In genomic region chr2:150572961-150573395, GRCh38 we compare ENCODE assay signal across 13 cellular contexts.
DNase-seq lines count a peak whose midpoint lies in the region; ATAC-seq and TF ChIP-seq lines count a peak whose summit lies in the region.
"Had no signal": no experiment of that assay in that cellular context is flagged by ENCODE, and none has a peak within 500 bp of the region (broad histone marks: within the 10 kb centered on the region; RNA-seq: fewer than 3 reads in every experiment).

No MANE protein-coding gene starts in this region.

- DNase-seq in lower leg skin (ENCODE audit: low spot score in 2 of 2) (no peak), posterior cingulate gyrus (no peak), NCI-H1694 (lab: John Stamatoyannopoulos, UW) (no peak), ureter (ENCODE audit: low spot score) (no peak)
- DNase-seq: activated naive CD8-positive, alpha-beta T cell treated with anti-CD3 and anti-CD28 coated beads for 36 hours; CD8-positive, alpha-beta T cell; NCI-H146; T-helper 2 cell had no signal

- no peak for TF ChIP-seq POLR2A in lower leg skin (IDR thresholded peaks at IDR 0.05)

- H3K4me3 ChIP-seq in lower leg skin (ENCODE audit: low read depth, poor library complexity, severe bottlenecking), result no peak overlapping the region
- H3K4me3 ChIP-seq: hepatocyte had no signal

- ATAC-seq in GM19023 (IDR thresholded peaks at IDR 0.05; ENCODE audit: unreplicated experiment) (peak; percentile 93), GM21786 (IDR thresholded peaks at IDR 0.05; ENCODE audit: unreplicated experiment) (peak; percentile 96), HG03139 (IDR thresholded peaks at IDR 0.05; ENCODE audit: unreplicated experiment) (peak; percentile 69), esophagus mucosa (peak; percentile 65)
- ATAC-seq: CD8-positive, alpha-beta T cell had no signal

- TF ChIP-seq CTCF in lower leg skin (IDR thresholded peaks at IDR 0.05), result no peak

- intact Hi-C loops in lower leg skin (cut with DNase I; ENCODE audit: low total_unique reads), result no loop called here
- intact Hi-C loops in posterior cingulate gyrus (cut with DNase I), result no loop called here
